8 cellular contexts compared by ENCODE assay signal in the genomic region with DNA sequence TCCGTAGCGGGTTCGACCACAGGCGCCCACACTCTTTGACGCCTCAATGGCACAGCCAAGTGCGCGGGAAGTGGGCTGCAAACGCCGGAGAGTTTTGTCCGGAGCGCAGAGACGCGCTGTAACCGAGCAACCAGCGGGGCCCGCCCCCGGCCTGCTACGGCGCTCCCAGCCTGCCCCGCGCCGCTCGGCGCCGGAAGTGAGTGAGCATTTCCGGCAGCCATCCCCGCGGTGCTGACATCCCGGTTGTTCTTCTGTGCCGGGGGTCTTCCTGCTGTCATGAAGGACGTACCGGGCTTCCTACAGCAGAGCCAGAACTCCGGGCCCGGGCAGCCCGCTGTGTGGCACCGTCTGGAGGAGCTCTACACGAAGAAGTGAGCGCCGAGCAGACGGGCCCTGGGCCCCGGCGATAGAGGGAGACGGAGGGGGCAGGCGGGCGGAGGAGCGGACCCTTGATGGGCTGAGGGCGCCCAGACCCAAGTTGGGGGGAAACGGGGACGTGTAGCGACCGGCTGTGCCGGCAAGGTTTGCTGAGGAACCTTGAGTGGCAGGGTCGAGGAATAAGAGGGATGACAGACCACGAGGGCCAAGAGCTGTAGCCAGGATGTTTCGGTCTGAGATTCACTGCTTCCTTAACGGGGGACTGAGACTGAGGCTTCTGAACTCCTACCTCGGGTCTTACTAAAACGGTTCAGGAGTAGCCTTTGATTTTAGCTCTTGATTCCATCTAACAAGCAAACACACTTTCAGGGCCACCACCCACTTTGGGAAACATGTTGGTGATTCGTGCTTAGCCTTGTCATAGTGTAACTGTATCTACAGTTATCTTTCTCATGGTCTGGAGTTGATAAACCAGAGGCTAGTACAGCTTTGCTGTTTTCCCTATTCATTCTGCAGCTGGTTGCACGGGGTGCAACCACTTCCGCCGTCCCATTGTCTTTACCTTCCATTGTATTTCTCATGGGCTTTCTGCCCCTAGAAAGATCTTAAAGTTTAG. TPM values are rescaled to one million over a fixed set of nuclear protein-coding genes. Genes with fewer than 3 reads are reported as not detected.
DNase-seq lines count a peak whose midpoint lies in the region; ATAC-seq and TF ChIP-seq lines count a peak whose summit lies in the region.

Gene PSMD13 (plus strand): TSS at position 203 of the 994 bp plus-strand sequence. CDS start 74 bp downstream, at position 277.

- H3K4me3 ChIP-seq in foreskin fibroblast (ENCODE audit: low read depth in 1 of 2, low read length in 2 of 2): peak within 1 kb of the TSS; percentile 97 to 98
- peak within 1 kb of the TSS; percentile 94 to 96 for H3K4me3 ChIP-seq in stomach smooth muscle (ENCODE audit: low read length in 2 of 2)

- no peaks in the 10 kb centered on the region for H3K27me3 ChIP-seq in stomach smooth muscle (ENCODE audit: control insufficient read depth in 1 of 2, insufficient read depth in 2 of 2, low read length in 2 of 2)

- peak within 1 kb of the TSS; percentile 95 for H3K4me3 Mint-ChIP-seq in neural crest cell

- peak within 1 kb of the TSS; percentile 99 for H3K27ac Mint-ChIP-seq in neural crest cell (ENCODE audit: unreplicated experiment)

- CTCF ChIA-PET in RWPE1 (lab: Yijun Ruan, JAX): interaction anchor here (0.7 to 1.3 kb wide), 4 partner anchors 14 to 127 kb away, joined by 3 to 5 read pairs (median 4); partner anchors contain the start of gene IFITM2

- H3K9me3 ChIP-seq in stomach smooth muscle (ENCODE audit: control insufficient read depth in 2 of 2, low read length in 2 of 2): no peaks in the 10 kb centered on the region

- H3K9me3 Mint-ChIP-seq in neural crest cell: no peaks in the 10 kb centered on the region

- POLR2A ChIA-PET in RWPE1 (lab: Yijun Ruan, JAX; ENCODE audit: low non-redundant PET): interaction anchor here (1.1 kb wide), 1 partner anchor 30 kb away, joined by 3 read pairs; the partner anchor contains the start of genes BET1L and RIC8A

- in situ Hi-C loops in KBM-7 (cut with MboI; ENCODE audit: low pct_unique_long_range_greater_than_20kb, low sequenced_read_pairs): no loop called here

- TF ChIP-seq CTCF in RWPE1 (conservative IDR thresholded peaks at IDR 0.05; ENCODE audit: low read depth): no peak
- TF ChIP-seq CTCF in foreskin fibroblast (IDR thresholded peaks at IDR 0.05; ENCODE audit: low read depth, low read length): no peak
- no peak for TF ChIP-seq CTCF in neural crest cell (conservative IDR thresholded peaks at IDR 0.05)

- H3K36me3 Mint-ChIP-seq in neural crest cell (ENCODE audit: low read depth): peaks cover 3% of the 10 kb centered on the region

- H3K4me1 Mint-ChIP-seq in neural crest cell: peaks cover 26% of the 10 kb centered on the region

- H3K36me3 ChIP-seq in stomach smooth muscle (ENCODE audit: control insufficient read depth in 2 of 2, insufficient read depth in 2 of 2, low read length in 2 of 2): peaks cover 2 to 7% of the 10 kb centered on the region in 2 donors

- peak; percentile 70 for ATAC-seq in GM21529 (IDR thresholded peaks at IDR 0.05; ENCODE audit: unreplicated experiment)

- H3K9ac ChIP-seq in stomach smooth muscle (ENCODE audit: low read length in 2 of 2): peak within 1 kb of the TSS; percentile 93 to 96

- DNase-seq in DMS79 (lab: John Stamatoyannopoulos, UW) (peak; percentile 28), KBM-7 (peak; percentile 87), RWPE1 (ENCODE audit: low spot score) (peak; percentile 87), activated gamma-delta T cell (lab: John Stamatoyannopoulos, UW) (peak; percentile 78), foreskin fibroblast (peak; percentile 82 to 95), neural crest cell (ENCODE audit: low read depth, low spot score) (peak; percentile 83)

- H3K4me1 ChIP-seq in stomach smooth muscle (ENCODE audit: control insufficient read depth, insufficient read depth, low read length): peaks cover 9% of the 10 kb centered on the region

- peak within 1 kb of the TSS; percentile 94 for H3K27ac ChIP-seq in RWPE1
- peak within 1 kb of the TSS; percentile 89 for H3K27ac ChIP-seq in stomach smooth muscle (ENCODE audit: low read length)

- no peaks in the 10 kb centered on the region for H3K27me3 Mint-ChIP-seq in neural crest cell (ENCODE audit: low read depth)

RNA-seq across cellular contexts. Expression of gene PSMD13, which starts in this region (rescaled TPM):
- 136 and 146 TPM in 2 replicates for total RNA-seq in neural crest cell

Comparison
In these comparisons a context has a peak if more than half of its experiments do, and no peak if none do; other contexts are left out.
1. Peak in every context shown above with its lines: DNase-seq, ATAC-seq, H3K4me3 ChIP-seq and H3K27ac ChIP-seq.
2. DNase-seq: peak in every context shown above with its lines; median percentile 88 in foreskin fibroblast; 87 in KBM-7; 87 in RWPE1; 83 in neural crest cell; 78 in activated gamma-delta T cell; 28 in DMS79.